8 cellular contexts compared by ENCODE assay signal in the genomic region with DNA sequence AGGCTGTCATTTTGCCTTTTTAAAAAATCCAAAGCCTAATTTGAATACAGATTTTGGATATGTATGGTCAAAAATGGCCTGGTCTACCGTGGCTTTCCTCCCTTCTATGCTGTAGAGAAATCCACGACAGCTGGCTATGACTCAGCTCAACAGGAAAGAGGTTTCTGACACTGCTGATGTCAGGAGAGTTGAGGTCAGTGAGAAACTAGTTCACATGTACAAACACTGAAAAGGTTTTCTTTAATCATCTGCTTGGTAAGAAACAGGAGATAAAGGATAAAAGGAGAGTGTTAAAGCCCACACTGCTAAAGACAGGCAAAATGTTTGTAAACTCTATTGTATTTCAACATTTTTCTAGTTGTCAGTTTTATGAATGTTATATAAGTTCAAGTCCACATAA.
A peak's percentile ranks its signal among the peaks of the same experiment; 100 is the strongest.
DNase-seq lines count a peak whose midpoint lies in the region; ATAC-seq lines count a peak whose summit lies in the region.

No MANE protein-coding gene starts in this region.

- no peaks in the 10 kb centered on the region for H3K36me3 Mint-ChIP-seq in activated CD4-positive, alpha-beta T cell treated with anti-CD3 and anti-CD28 coated beads for 36 hours (ENCODE audit: low read depth)
- peaks cover 3% of the 10 kb centered on the region for H3K36me3 Mint-ChIP-seq in activated naive CD8-positive, alpha-beta T cell treated with anti-CD3 and anti-CD28 coated beads, Interleukin-2, amount 50 U/mL, for 24 hours (ENCODE audit: low read depth)

- H3K4me1 Mint-ChIP-seq in activated CD4-positive, alpha-beta T cell treated with anti-CD3 and anti-CD28 coated beads for 36 hours, result peaks cover 35% of the 10 kb centered on the region
- peaks cover 51% of the 10 kb centered on the region for H3K4me1 Mint-ChIP-seq in activated naive CD8-positive, alpha-beta T cell treated with anti-CD3 and anti-CD28 coated beads, Interleukin-2, amount 50 U/mL, for 24 hours

- no peak overlapping the region for H3K4me3 Mint-ChIP-seq in activated CD4-positive, alpha-beta T cell treated with anti-CD3 and anti-CD28 coated beads for 36 hours
- no peak overlapping the region for H3K4me3 Mint-ChIP-seq in activated naive CD8-positive, alpha-beta T cell treated with anti-CD3 and anti-CD28 coated beads, Interleukin-2, amount 50 U/mL, for 24 hours

- peak; percentile 90 for ATAC-seq in activated CD4-positive, alpha-beta T cell treated with anti-CD3 and anti-CD28 coated beads for 36 hours
- ATAC-seq in activated naive CD8-positive, alpha-beta T cell treated with anti-CD3 and anti-CD28 coated beads, Interleukin-2, amount 50 U/mL, for 24 hours, result peak; percentile 88

- no peaks in the 10 kb centered on the region for H3K9me3 Mint-ChIP-seq in activated CD4-positive, alpha-beta T cell treated with anti-CD3 and anti-CD28 coated beads for 36 hours (ENCODE audit: low read depth)
- no peaks in the 10 kb centered on the region for H3K9me3 Mint-ChIP-seq in activated naive CD8-positive, alpha-beta T cell treated with anti-CD3 and anti-CD28 coated beads, Interleukin-2, amount 50 U/mL, for 24 hours

- CTCF ChIA-PET in activated CD4-positive, alpha-beta T cell treated with anti-CD3 and anti-CD28 coated beads for 36 hours (lab: Charles Lee), result interaction anchor here (0.9 to 1.5 kb wide), 3 partner anchors 38 to 238 kb away, joined by 3 to 5 read pairs (median 3); no protein-coding TSS in a partner anchor

- intact Hi-C loops in activated CD4-positive, alpha-beta T cell treated with anti-CD3 and anti-CD28 coated beads for 36 hours (cut with DNase I, micrococcal nuclease), result no loop called here

- H3K27me3 Mint-ChIP-seq in activated CD4-positive, alpha-beta T cell treated with anti-CD3 and anti-CD28 coated beads for 36 hours, result no peaks in the 10 kb centered on the region
- no peaks in the 10 kb centered on the region for H3K27me3 Mint-ChIP-seq in activated naive CD8-positive, alpha-beta T cell treated with anti-CD3 and anti-CD28 coated beads, Interleukin-2, amount 50 U/mL, for 24 hours

- POLR2A ChIA-PET in activated CD4-positive, alpha-beta T cell treated with anti-CD3 and anti-CD28 coated beads for 36 hours (lab: Charles Lee), result no interaction called here

- H3K27ac Mint-ChIP-seq in activated CD4-positive, alpha-beta T cell treated with anti-CD3 and anti-CD28 coated beads for 36 hours, result peak overlapping the region; percentile 63
- peak overlapping the region; percentile 54 for H3K27ac Mint-ChIP-seq in activated naive CD8-positive, alpha-beta T cell treated with anti-CD3 and anti-CD28 coated beads, Interleukin-2, amount 50 U/mL, for 24 hours

- DNase-seq in activated CD4-positive, alpha-beta T cell treated with anti-CD3 and anti-CD28 coated beads for 36 hours, result peak; percentile 51
- no peak for DNase-seq in activated CD4-positive, alpha-beta T cell treated with anti-CD3 and anti-CD28 coated beads for 1 hour
- DNase-seq in H4 (ENCODE audit: low spot score), result peak; percentile 86
- DNase-seq in NCI-H460 (ENCODE audit: extremely low read depth, low read depth), result peak; percentile 47
- DNase-seq in activated naive CD8-positive, alpha-beta T cell treated with anti-CD3 and anti-CD28 coated beads, Interleukin-2, amount 50 U/mL, for 24 hours, result no peak
- peak; percentile 53 for DNase-seq in kidney glomerular epithelial cell (lab: John Stamatoyannopoulos, UW)
- no peak for DNase-seq in NCI-H1436 (lab: John Stamatoyannopoulos, UW)
- DNase-seq in HuH-7 (ENCODE audit: low spot score), result no peak

Comparison
In these comparisons a context has a peak if more than half of its experiments do, and no peak if none do; other contexts are left out.
1. DNase-seq: peak in activated CD4-positive, alpha-beta T cell treated with anti-CD3 and anti-CD28 coated beads for 36 hours (single experiment), H4 (single experiment), NCI-H460 (single experiment) and kidney glomerular epithelial cell (single experiment); none in activated CD4-positive, alpha-beta T cell treated with anti-CD3 and anti-CD28 coated beads for 1 hour (single experiment), activated naive CD8-positive, alpha-beta T cell treated with anti-CD3 and anti-CD28 coated beads, Interleukin-2, amount 50 U/mL, for 24 hours (single experiment), NCI-H1436 (single experiment) and HuH-7 (single experiment).